Comparison of ENCODE assay signal across 8 cellular contexts in genomic region chr3:13479332-13479581, GRCh38. TPM values are rescaled to one million over a fixed set of nuclear protein-coding genes. Genes with fewer than 3 reads are reported as not detected.
A peak's percentile ranks its signal among the peaks of the same experiment; 100 is the strongest.
DNase-seq lines count a peak whose midpoint lies in the region; ATAC-seq and FAIRE-seq lines count a peak whose summit lies in the region.

No MANE protein-coding gene starts in this region.

- ATAC-seq in GM18858 (IDR thresholded peaks at IDR 0.05; ENCODE audit: unreplicated experiment), result no peak

- FAIRE-seq in urothelium cell line (lab: Jason Lieb, UNC), result no peak

- intact Hi-C loops in activated T-helper 1 cell treated with anti-CD3 and anti-CD28 coated beads, Interleukin-12 subunit alpha, Interleukin-12 subunit beta, Interleukin-2, Interleukin-4 antibody, amounts not matched to agents 30 ng/mL and 10 ng/mL and 1 ng/mL, durations not matched to agents 14 hours and 24 hours and 36 hours (cut with micrococcal nuclease), result no loop called here

- peaks cover 25% of the 10 kb centered on the region for H3K4me1 ChIP-seq in ES-I3 (ENCODE audit: insufficient read depth, low read length)

- H3K27ac Mint-ChIP-seq in activated T-helper 1 cell treated with anti-CD3 and anti-CD28 coated beads, Interleukin-12 subunit alpha, Interleukin-12 subunit beta, Interleukin-2, Interleukin-4 antibody, amounts not matched to agents 30 ng/mL and 10 ng/mL and 1 ng/mL, durations not matched to agents 14 hours and 24 hours and 36 hours, result peak overlapping the region; percentile 84

- peaks cover 9% of the 10 kb centered on the region for H3K27me3 Mint-ChIP-seq in activated T-helper 1 cell treated with anti-CD3 and anti-CD28 coated beads, Interleukin-12 subunit alpha, Interleukin-12 subunit beta, Interleukin-2, Interleukin-4 antibody, amounts not matched to agents 30 ng/mL and 10 ng/mL and 1 ng/mL, durations not matched to agents 14 hours and 24 hours and 36 hours (ENCODE audit: insufficient read depth)

- no peaks in the 10 kb centered on the region for H3K36me3 ChIP-seq in ES-I3 (ENCODE audit: insufficient read depth, low read length)

- H3K9me3 ChIP-seq in ES-I3 (ENCODE audit: control insufficient read depth, insufficient read depth, low read length), result no peaks in the 10 kb centered on the region

- no peaks in the 10 kb centered on the region for H3K9me3 Mint-ChIP-seq in activated T-helper 1 cell treated with anti-CD3 and anti-CD28 coated beads, Interleukin-12 subunit alpha, Interleukin-12 subunit beta, Interleukin-2, Interleukin-4 antibody, amounts not matched to agents 30 ng/mL and 10 ng/mL and 1 ng/mL, durations not matched to agents 14 hours and 24 hours and 36 hours

- peak overlapping the region; percentile 88 for H3K4me3 Mint-ChIP-seq in activated T-helper 1 cell treated with anti-CD3 and anti-CD28 coated beads, Interleukin-12 subunit alpha, Interleukin-12 subunit beta, Interleukin-2, Interleukin-4 antibody, amounts not matched to agents 30 ng/mL and 10 ng/mL and 1 ng/mL, durations not matched to agents 14 hours and 24 hours and 36 hours

- DNase-seq in HUDEP-2 (lab: John Stamatoyannopoulos, UW; ENCODE audit: unreplicated experiment in 76 of 76), result peak in 41 of 76 experiments; percentile 13 to 67 (median 39)
- DNase-seq in activated T-helper 1 cell treated with anti-CD3 and anti-CD28 coated beads, Interleukin-12 subunit alpha, Interleukin-12 subunit beta, Interleukin-2, Interleukin-4 antibody, amounts not matched to agents 30 ng/mL and 10 ng/mL and 1 ng/mL, durations not matched to agents 14 hours and 24 hours and 36 hours (ENCODE audit: low spot score), result no peak
- peak; percentile 99 for DNase-seq in globus pallidus (ENCODE audit: low spot score)
- DNase-seq in occipital lobe (lab: John Stamatoyannopoulos, UW), result peak; percentile 86
- DNase-seq in urothelium cell line (ENCODE audit: low spot score), result peak; percentile 60
- no peak for DNase-seq in NCI-H226

- peak overlapping the region; percentile 69 for H3K9ac ChIP-seq in ES-I3 (ENCODE audit: low read depth, low read length)

- H3K4me1 Mint-ChIP-seq in activated T-helper 1 cell treated with anti-CD3 and anti-CD28 coated beads, Interleukin-12 subunit alpha, Interleukin-12 subunit beta, Interleukin-2, Interleukin-4 antibody, amounts not matched to agents 30 ng/mL and 10 ng/mL and 1 ng/mL, durations not matched to agents 14 hours and 24 hours and 36 hours (ENCODE audit: low read depth), result no peaks in the 10 kb centered on the region

- no peaks in the 10 kb centered on the region for H3K36me3 Mint-ChIP-seq in activated T-helper 1 cell treated with anti-CD3 and anti-CD28 coated beads, Interleukin-12 subunit alpha, Interleukin-12 subunit beta, Interleukin-2, Interleukin-4 antibody, amounts not matched to agents 30 ng/mL and 10 ng/mL and 1 ng/mL, durations not matched to agents 14 hours and 24 hours and 36 hours (ENCODE audit: low read depth)

RNA-seq across cellular contexts. Expression of gene HDAC11, which starts 0.8 kb away (rescaled TPM):
- 1.4 and 2.0 TPM in 2 replicates for total RNA-seq in activated T-helper 1 cell treated with anti-CD3 and anti-CD28 coated beads, Interleukin-12 subunit alpha, Interleukin-12 subunit beta, Interleukin-2, Interleukin-4 antibody, amounts not matched to agents 30 ng/mL and 10 ng/mL and 1 ng/mL, durations not matched to agents 14 hours and 24 hours and 36 hours
- 12.6 TPM for total RNA-seq in occipital lobe

RNA-seq across cellular contexts. Expression of gene NUP210, which starts 59.1 kb away (rescaled TPM):
- total RNA-seq in activated T-helper 1 cell treated with anti-CD3 and anti-CD28 coated beads, Interleukin-12 subunit alpha, Interleukin-12 subunit beta, Interleukin-2, Interleukin-4 antibody, amounts not matched to agents 30 ng/mL and 10 ng/mL and 1 ng/mL, durations not matched to agents 14 hours and 24 hours and 36 hours, result 149 and 152 TPM in 2 replicates
- total RNA-seq in occipital lobe, result 7.5 TPM

Comparison
In these comparisons a context has a peak if more than half of its experiments do, and no peak if none do; other contexts are left out.
1. DNase-seq: peak in HUDEP-2 (41 of 76), globus pallidus (single experiment), occipital lobe (single experiment) and urothelium cell line (single experiment); none in activated T-helper 1 cell treated with anti-CD3 and anti-CD28 coated beads, Interleukin-12 subunit alpha, Interleukin-12 subunit beta, Interleukin-2, Interleukin-4 antibody, amounts not matched to agents 30 ng/mL and 10 ng/mL and 1 ng/mL, durations not matched to agents 14 hours and 24 hours and 36 hours (single experiment) and NCI-H226 (single experiment).
2. RNA of gene NUP210, which starts 59.1 kb away (total RNA-seq): 149 to 152 TPM in activated T-helper 1 cell treated with anti-CD3 and anti-CD28 coated beads, Interleukin-12 subunit alpha, Interleukin-12 subunit beta, Interleukin-2, Interleukin-4 antibody, amounts not matched to agents 30 ng/mL and 10 ng/mL and 1 ng/mL, durations not matched to agents 14 hours and 24 hours and 36 hours; 7.5 TPM in occipital lobe (single experiment); every median in the first group is over 10 times any median in the second.